ENCODE assay signal across 26 cellular contexts in the genomic region with DNA sequence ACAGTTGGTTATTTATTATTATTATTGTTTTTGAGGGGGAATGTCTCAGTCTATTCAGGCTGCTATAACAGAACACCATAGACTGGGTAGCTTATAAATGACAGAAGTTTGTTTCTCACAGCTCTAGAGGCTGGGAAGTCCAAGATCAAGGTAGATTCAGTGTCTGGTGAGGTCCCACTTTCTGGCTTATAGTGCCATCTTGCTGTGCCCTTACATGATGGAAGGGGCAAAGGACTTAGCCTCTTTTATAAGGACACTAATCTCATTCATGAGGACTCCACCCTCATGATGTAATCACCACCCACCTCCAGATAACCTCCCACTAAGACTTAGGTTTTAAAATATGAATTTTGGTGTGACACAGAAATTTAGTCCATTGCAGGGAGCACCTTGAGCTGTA.
"Had no signal": no experiment of that assay in that cellular context is flagged by ENCODE, and none has a peak within 500 bp of the region (broad histone marks: within the 10 kb centered on the region; RNA-seq: fewer than 3 reads in every experiment).

No MANE protein-coding gene starts in this region.

- H3K4me2 ChIP-seq: neural progenitor cell had no signal

- ATAC-seq: heart right ventricle; left ventricle myocardium superior; lower lobe of right lung; natural killer cell treated with Interleukin-12 subunit alpha and Interleukin-12 subunit beta and Interleukin-15 and Interleukin-18, amount 100 ng/mL, for 72 hours; psoas muscle; right cardiac atrium; stimulated activated naive B cell treated with anti-CD40 and anti-IgM and Interleukin-4, amounts not matched to agents 10 μg/mL and 1 μg/mL and 100 μg/mL, for 72 hours; upper lobe of right lung had no signal

- H3K9me3 ChIP-seq: esophagus squamous epithelium, lower lobe of right lung, thoracic aorta, uterus had no signal

- H2AFZ ChIP-seq: neural progenitor cell had no signal

- DNase-seq: dermis blood vessel endothelial cell; effector memory CD4-positive, alpha-beta T cell; erythroblast; esophagus squamous epithelium; glutamatergic neuron; heart right ventricle; hippocampal formation; immature natural killer cell; islet precursor cell; left ventricle myocardium superior; lower lobe of right lung; naive B cell; posterior cingulate gyrus; psoas muscle; right cardiac atrium; stimulated activated CD4-positive, alpha-beta T cell treated with anti-CD3 and anti-CD28 coated beads, Interleukin-15, amount 100 ng/mL, for 24 hours; stimulated activated CD4-positive, alpha-beta T cell treated with anti-CD3 and anti-CD28 coated beads, Interleukin-2, amount 100 ng/mL, for 48 hours; stimulated activated naive B cell treated with anti-CD40 and anti-IgM and Interleukin-4, amounts not matched to agents 10 μg/mL and 1 μg/mL and 100 μg/mL, for 72 hours; upper lobe of right lung; uterus had no signal

- H3K36me3 ChIP-seq: esophagus squamous epithelium, heart right ventricle, lower lobe of right lung, neural progenitor cell, thoracic aorta, tibial nerve, upper lobe of right lung, uterus had no signal

- H3K4me1 ChIP-seq: esophagus squamous epithelium, heart right ventricle, lower lobe of right lung, psoas muscle, tibial nerve, upper lobe of right lung, uterus had no signal

- H3K27ac ChIP-seq: coronary artery, esophagus squamous epithelium, heart right ventricle, lower lobe of right lung, neural progenitor cell, psoas muscle, skin epidermis, thoracic aorta, tibial nerve, upper lobe of right lung, uterus had no signal

- H3K27me3 ChIP-seq: heart right ventricle, neural progenitor cell, tibial nerve, upper lobe of right lung, uterus had no signal

- H3K4me3 ChIP-seq: coronary artery, esophagus squamous epithelium, heart right ventricle, lower lobe of right lung, neural progenitor cell, psoas muscle, skin epidermis, thoracic aorta, tibial nerve, upper lobe of right lung, uterus had no signal
